In genomic region chr17:63999680-64000531, GRCh38 we compare ENCODE assay signal across 15 cellular contexts. TPM values are rescaled to one million over a fixed set of nuclear protein-coding genes. Genes with fewer than 3 reads are reported as not detected.
A peak's percentile ranks its signal among the peaks of the same experiment; 100 is the strongest.
DNase-seq lines count a peak whose midpoint lies in the region; ATAC-seq, FAIRE-seq and TF ChIP-seq lines count a peak whose summit lies in the region.
"Had no signal": no experiment of that assay in that cellular context is flagged by ENCODE, and none has a peak within 500 bp of the region (broad histone marks: within the 10 kb centered on the region; RNA-seq: fewer than 3 reads in every experiment).

No MANE protein-coding gene starts in this region.

- H3K4me1 Mint-ChIP-seq in activated naive CD4-positive, alpha-beta T cell treated with anti-CD3 and anti-CD28 coated beads, Interleukin-2, amount 10 ng/mL, durations not matched to agents 7 days and 5 days: peaks cover 45% of the 10 kb centered on the region
- H3K4me1 Mint-ChIP-seq in activated CD8-positive, alpha-beta T cell treated with anti-CD3 and anti-CD28 coated beads, Interleukin-2, amount 10 ng/mL, durations not matched to agents 7 days and 5 days (ENCODE audit: low read depth): peaks cover 35% of the 10 kb centered on the region
- H3K4me1 Mint-ChIP-seq in stimulated activated naive CD8-positive, alpha-beta T cell treated with anti-CD3 and anti-CD28 coated beads, Interleukin-15, amount 100 ng/mL, for 72 hours: peaks cover 40% of the 10 kb centered on the region

- H3K4me3 ChIP-seq in HepG2 (replicated peaks in 1 of 3; ENCODE audit: insufficient read depth in 1 of 3, low read depth in 2 of 3, low read length in 3 of 3): no peak overlapping the region; a peak in 1 of 6 replicates
- H3K4me3 ChIP-seq in A673 (ENCODE audit: low read depth, low read length, poor library complexity, severe bottlenecking): no peak overlapping the region
- H3K4me3 ChIP-seq in esophagus squamous epithelium: no peak overlapping the region
- H3K4me3 ChIP-seq: Peyer's patch had no signal

- in situ Hi-C loops in HepG2 (cut with HindIII; ENCODE audit: extremely low pct_ligation_motif_present, low pct_unique_long_range_greater_than_20kb): no loop called here

- H3K9ac ChIP-seq in HepG2 (ENCODE audit: insufficient read depth, low read depth, low read length): no peak overlapping the region

- TF ChIP-seq EP300 in HepG2 (IDR thresholded peaks at IDR 0.05; ENCODE audit: low read depth in 2 of 2, low read length in 2 of 2) (no peak), HepG2 (CRISPR knock-in tag; IDR thresholded peaks at IDR 0.05; ENCODE audit: borderline replicate concordance) (no peak)

- peak; percentile 20 for DNase-seq in activated naive CD4-positive, alpha-beta T cell treated with anti-CD3 and anti-CD28 coated beads, Interleukin-2, amount 10 ng/mL, durations not matched to agents 7 days and 5 days
- DNase-seq in activated naive CD4-positive, alpha-beta T cell treated with anti-CD3 and anti-CD28 coated beads, Interleukin-2, amount 50 U/mL, for 16 hours: no peak
- no peak for DNase-seq in activated CD8-positive, alpha-beta T cell treated with anti-CD3 and anti-CD28 coated beads, Interleukin-2, amount 10 ng/mL, durations not matched to agents 7 days and 5 days
- no peak for DNase-seq in HepG2 (ENCODE audit: low spot score)
- no peak for DNase-seq in stimulated activated naive CD8-positive, alpha-beta T cell treated with anti-CD3 and anti-CD28 coated beads, Interleukin-15, amount 100 ng/mL, for 72 hours
- DNase-seq in occipital lobe (lab: John Stamatoyannopoulos, UW): no peak
- DNase-seq in A673 (ENCODE audit: low spot score): no peak
- no peak for DNase-seq in esophagus squamous epithelium (lab: John Stamatoyannopoulos, UW)
- DNase-seq: foreskin keratinocyte; left cardiac atrium; NCI-H446; stimulated activated CD4-positive, alpha-beta T cell treated with anti-CD3 and anti-CD28 coated beads, Interleukin-1b, Interleukin-23, amount 100 ng/mL, for 48 hours; stomach had no signal

- no peaks in the 10 kb centered on the region for H4K20me1 ChIP-seq in HepG2 (ENCODE audit: insufficient read depth, low read length)

- no peaks in the 10 kb centered on the region for H3K79me2 ChIP-seq in HepG2 (ENCODE audit: insufficient read depth, low read length)

- BruUV-seq in HepG2 (replicated peaks; lab: Mats Ljungman, UMichigan): no TSS peak
- BruUV-seq in A673 (replicated peaks; lab: Mats Ljungman, UMichigan): no TSS peak

- peaks cover 39% of the 10 kb centered on the region for H3K27me3 Mint-ChIP-seq in activated naive CD4-positive, alpha-beta T cell treated with anti-CD3 and anti-CD28 coated beads, Interleukin-2, amount 10 ng/mL, durations not matched to agents 7 days and 5 days
- peaks cover 13% of the 10 kb centered on the region for H3K27me3 Mint-ChIP-seq in activated CD8-positive, alpha-beta T cell treated with anti-CD3 and anti-CD28 coated beads, Interleukin-2, amount 10 ng/mL, durations not matched to agents 7 days and 5 days (ENCODE audit: low read depth)
- H3K27me3 Mint-ChIP-seq in stimulated activated naive CD8-positive, alpha-beta T cell treated with anti-CD3 and anti-CD28 coated beads, Interleukin-15, amount 100 ng/mL, for 72 hours: no peaks in the 10 kb centered on the region

- no peak for FAIRE-seq in HepG2 (lab: Jason Lieb, UNC)

- no peak for TF ChIP-seq POLR2A in HepG2 (IDR thresholded peaks at IDR 0.05; ENCODE audit: insufficient read depth in 1 of 2, low read depth in 2 of 2, low read length in 2 of 2)
- TF ChIP-seq POLR2A in esophagus squamous epithelium (IDR thresholded peaks at IDR 0.05): no peak

- no peak overlapping the region for H2AFZ ChIP-seq in HepG2 (ENCODE audit: low read length)

- H3K9me3 ChIP-seq in HepG2 (ENCODE audit: low read length) (no peaks in the 10 kb centered on the region), A673 (ENCODE audit: low read depth, low read length, poor library complexity, severe bottlenecking) (no peaks in the 10 kb centered on the region), esophagus squamous epithelium (no peaks in the 10 kb centered on the region)
- H3K9me3 ChIP-seq: Peyer's patch, stomach had no signal

- H3K27ac Mint-ChIP-seq in activated naive CD4-positive, alpha-beta T cell treated with anti-CD3 and anti-CD28 coated beads, Interleukin-2, amount 10 ng/mL, durations not matched to agents 7 days and 5 days: peak overlapping the region; percentile 14
- H3K27ac Mint-ChIP-seq in activated CD8-positive, alpha-beta T cell treated with anti-CD3 and anti-CD28 coated beads, Interleukin-2, amount 10 ng/mL, durations not matched to agents 7 days and 5 days: peak overlapping the region; percentile 0
- peak overlapping the region; percentile 2 to 54 for H3K27ac Mint-ChIP-seq in stimulated activated naive CD8-positive, alpha-beta T cell treated with anti-CD3 and anti-CD28 coated beads, Interleukin-15, amount 100 ng/mL, for 72 hours

- no peaks in the 10 kb centered on the region for H3K9me3 Mint-ChIP-seq in activated naive CD4-positive, alpha-beta T cell treated with anti-CD3 and anti-CD28 coated beads, Interleukin-2, amount 10 ng/mL, durations not matched to agents 7 days and 5 days
- H3K9me3 Mint-ChIP-seq in activated CD8-positive, alpha-beta T cell treated with anti-CD3 and anti-CD28 coated beads, Interleukin-2, amount 10 ng/mL, durations not matched to agents 7 days and 5 days (ENCODE audit: insufficient read depth): no peaks in the 10 kb centered on the region
- H3K9me3 Mint-ChIP-seq in stimulated activated naive CD8-positive, alpha-beta T cell treated with anti-CD3 and anti-CD28 coated beads, Interleukin-15, amount 100 ng/mL, for 72 hours: no peaks in the 10 kb centered on the region

- 0 out of 2 replicates have a peak overlapping the region, but pooled peaks have one; percentile 0 for H3K4me2 ChIP-seq in HepG2 (ENCODE audit: low read depth, low read length)

- no peak overlapping the region for H3K27ac ChIP-seq in HepG2 (ENCODE audit: extremely low read length, insufficient read depth, low read length)
- H3K27ac ChIP-seq in A673 (ENCODE audit: low read depth, low read length, poor library complexity, severe bottlenecking): no peak overlapping the region
- H3K27ac ChIP-seq in esophagus squamous epithelium: no peak overlapping the region
- H3K27ac ChIP-seq: C4-2B, foreskin keratinocyte had no signal

- H3K4me1 ChIP-seq in HepG2 (ENCODE audit: insufficient read depth, low read length): peaks cover 50% of the 10 kb centered on the region
- no peaks in the 10 kb centered on the region for H3K4me1 ChIP-seq in A673 (ENCODE audit: insufficient read depth, low read length, poor library complexity, severe bottlenecking)
- H3K4me1 ChIP-seq in esophagus squamous epithelium: peaks cover 12 to 23% (median 14%) of the 10 kb centered on the region in 3 donors
- H3K4me1 ChIP-seq: foreskin keratinocyte had no signal

- H3K36me3 Mint-ChIP-seq in activated naive CD4-positive, alpha-beta T cell treated with anti-CD3 and anti-CD28 coated beads, Interleukin-2, amount 10 ng/mL, durations not matched to agents 7 days and 5 days: peaks cover 18% of the 10 kb centered on the region
- peaks cover 14% of the 10 kb centered on the region for H3K36me3 Mint-ChIP-seq in activated CD8-positive, alpha-beta T cell treated with anti-CD3 and anti-CD28 coated beads, Interleukin-2, amount 10 ng/mL, durations not matched to agents 7 days and 5 days (ENCODE audit: low read depth)

- POLR2A ChIA-PET in activated CD8-positive, alpha-beta T cell treated with anti-CD3 and anti-CD28 coated beads, Interleukin-2, amount 10 ng/mL, durations not matched to agents 7 days and 5 days (lab: Charles Lee): interaction anchor here (1.0 kb wide), 1 partner anchor 10 kb away, joined by 3 read pairs; no protein-coding TSS in a partner anchor
- POLR2A ChIA-PET in HepG2 (lab: Yijun Ruan, JAX) (no interaction called here), A673 (lab: Charles Lee; ENCODE audit: low non-redundant PET) (no interaction called here)

- H3K36me3 ChIP-seq in HepG2 (replicated peaks in 1 of 2; ENCODE audit: control insufficient read depth in 1 of 2, insufficient read depth in 2 of 2, low read length in 2 of 2): no peaks in the 10 kb centered on the region
- no peaks in the 10 kb centered on the region for H3K36me3 ChIP-seq in A673 (ENCODE audit: insufficient read depth, low read length, poor library complexity, severe bottlenecking)
- H3K36me3 ChIP-seq in esophagus squamous epithelium: no peaks in the 10 kb centered on the region
- H3K36me3 ChIP-seq: Peyer's patch had no signal

- 55% methylated on average over 23 of the region's 25 CpGs for WGBS in HepG2 (ENCODE audit: low lambda C conversion rate)
- WGBS in esophagus squamous epithelium, 2 donors: 75 to 76% methylated on average over 24 to 25 of the region's 25 CpGs

- H3K4me3 Mint-ChIP-seq in activated naive CD4-positive, alpha-beta T cell treated with anti-CD3 and anti-CD28 coated beads, Interleukin-2, amount 10 ng/mL, durations not matched to agents 7 days and 5 days: peak overlapping the region; percentile 90
- H3K4me3 Mint-ChIP-seq in activated CD8-positive, alpha-beta T cell treated with anti-CD3 and anti-CD28 coated beads, Interleukin-2, amount 10 ng/mL, durations not matched to agents 7 days and 5 days: peak overlapping the region; percentile 9
- H3K4me3 Mint-ChIP-seq in stimulated activated naive CD8-positive, alpha-beta T cell treated with anti-CD3 and anti-CD28 coated beads, Interleukin-15, amount 100 ng/mL, for 72 hours: peak overlapping the region; percentile 34 to 97

- CTCF ChIA-PET in activated naive CD4-positive, alpha-beta T cell treated with anti-CD3 and anti-CD28 coated beads, Interleukin-2, amount 10 ng/mL, durations not matched to agents 7 days and 5 days (lab: Charles Lee): interaction anchor here (0.7 to 3.4 kb wide), 7 partner anchors 9 to 133 kb away, joined by 3 to 10 read pairs (median 5); partner anchors contain the start of gene ICAM2
- CTCF ChIA-PET in activated CD8-positive, alpha-beta T cell treated with anti-CD3 and anti-CD28 coated beads, Interleukin-2, amount 10 ng/mL, durations not matched to agents 7 days and 5 days (lab: Charles Lee): interaction anchor here (0.6 to 4.9 kb wide), 5 partner anchors 9 to 80 kb away, joined by 3 to 36 read pairs (median 5); partner anchors contain the start of gene ICAM2
- CTCF ChIA-PET in HepG2 (lab: Yijun Ruan, JAX; ENCODE audit: low intra/inter-chr PET ratio, low total read pairs): no interaction called here
- CTCF ChIA-PET in A673 (lab: Charles Lee): interaction anchor here (0.7 kb wide), 1 partner anchor 15 kb away, joined by 3 read pairs; no protein-coding TSS in a partner anchor

- intact Hi-C loops in HepG2 (cut with micrococcal nuclease; ENCODE audit: unreplicated experiment) (no loop called here), A673 (cut with micrococcal nuclease; ENCODE audit: unreplicated experiment) (no loop called here), esophagus squamous epithelium (cut with DNase I) (no loop called here)

- H3K27me3 ChIP-seq in HepG2 (ENCODE audit: control insufficient read depth in 1 of 2, insufficient read depth in 2 of 2, low read length in 2 of 2) (peaks cover 10 to 32% of the 10 kb centered on the region in 2 experiments; a peak in 4 of 5 replicates), A673 (replicated peaks; ENCODE audit: insufficient read depth, low read depth, low read length, poor library complexity) (no peaks in the 10 kb centered on the region), esophagus squamous epithelium (peaks cover 0 to 55% (median 4%) of the 10 kb centered on the region in 4 donors)
- H3K27me3 ChIP-seq: Peyer's patch had no signal

- no peak for TF ChIP-seq RAD21 in HepG2 (CRISPR knock-in tag; IDR thresholded peaks at IDR 0.05)

- ATAC-seq in activated CD8-positive, alpha-beta T cell treated with anti-CD3 and anti-CD28 coated beads, Interleukin-2, amount 10 ng/mL, durations not matched to agents 7 days and 5 days: no peak
- no peak for ATAC-seq in HepG2
- no peak for ATAC-seq in stimulated activated naive CD8-positive, alpha-beta T cell treated with anti-CD3 and anti-CD28 coated beads, Interleukin-15, amount 100 ng/mL, for 72 hours
- ATAC-seq: foreskin keratinocyte, left cardiac atrium had no signal

- 0 out of 2 replicates have a peak, but pooled peaks have one; percentile 19 for TF ChIP-seq CTCF in HepG2 (CRISPR knock-in tag; IDR thresholded peaks at IDR 0.05)
- TF ChIP-seq CTCF in A673 (conservative IDR thresholded peaks at IDR 0.05; ENCODE audit: low read depth, low read length): no peak
- TF ChIP-seq CTCF in esophagus squamous epithelium (IDR thresholded peaks at IDR 0.05): no peak

RNA-seq across cellular contexts. Expression of gene PRR29, which starts 1.8 kb away (rescaled TPM):
- 1 to 10 TPM in 1 of 2 experiments, under 1 TPM in 1; 0.97 to 1.3 TPM for total RNA-seq in activated CD8-positive, alpha-beta T cell treated with anti-CD3 and anti-CD28 coated beads, Interleukin-2, amount 10 ng/mL, durations not matched to agents 7 days and 5 days
- total RNA-seq in HepG2 (2016; rRNA removed; fragmentation: Illumina TruSeq; extraction: Trizol) (0.07 and 0.11 TPM in 2 replicates), occipital lobe (0.78 TPM), A673 (2021) (0.37 TPM in 1 of 2 replicates, not detected in the other), esophagus squamous epithelium (under 1 TPM in 1 of 4 donors, not detected in 3; 0.09 TPM)
- not detected in 2 replicates for total RNA-seq in HepG2 (2016; cell fraction: cytosol; rRNA removed; fragmentation: Illumina TruSeq; extraction: Trizol; ENCODE audit: low read depth)
- 0.19 TPM in 1 of 2 replicates, not detected in the other for total RNA-seq in HepG2 (2016; cell fraction: insoluble cytoplasmic fraction; rRNA removed; fragmentation: Illumina TruSeq; extraction: Trizol)
- 0.06 and 0.14 TPM in 2 replicates for total RNA-seq in HepG2 (2016; cell fraction: membrane; rRNA removed; fragmentation: Illumina TruSeq; extraction: Trizol)
- total RNA-seq in HepG2 (2016; cell fraction: nucleus; rRNA removed; fragmentation: Illumina TruSeq; extraction: Trizol): not detected in 2 replicates
- 0.08 and 0.20 TPM in 2 replicates for polyA plus RNA-seq in HepG2 (2011; rRNA removed)
- 0.06 and 0.07 TPM in 2 replicates for polyA plus RNA-seq in HepG2 (2011; cell fraction: cytosol; rRNA removed)
- 0.73 and 0.96 TPM in 2 replicates for polyA plus RNA-seq in HepG2 (2011; cell fraction: nucleus; rRNA removed)
- polyA plus RNA-seq in HepG2 (2012): 0.21 and 0.40 TPM in 2 replicates
- polyA plus RNA-seq in HepG2 (2016; cell fraction: cytosol; fragmentation: Illumina TruSeq; extraction: Trizol; ENCODE audit: low read depth): 0.10 and 0.11 TPM in 2 replicates
- 0.23 TPM in 1 of 2 replicates, not detected in the other for polyA plus RNA-seq in HepG2 (2016; cell fraction: insoluble cytoplasmic fraction; fragmentation: Illumina TruSeq; extraction: Trizol; ENCODE audit: low read depth)
- polyA plus RNA-seq in HepG2 (2016; cell fraction: membrane; fragmentation: Illumina TruSeq; extraction: Trizol; ENCODE audit: low read depth): not detected in 2 replicates
- not detected in 2 replicates for polyA plus RNA-seq in HepG2 (2016; cell fraction: nucleus; fragmentation: Illumina TruSeq; extraction: Trizol; ENCODE audit: insufficient read depth, low read depth)
- polyA minus RNA-seq in HepG2 (2011; rRNA and poly(A)+ RNA removed; ENCODE audit: low replicate concordance): 0.16 TPM in 1 of 2 replicates, not detected in the other
- polyA minus RNA-seq in HepG2 (2011; cell fraction: cytosol; rRNA and poly(A)+ RNA removed): not detected in 2 replicates
- polyA minus RNA-seq in HepG2 (2011; cell fraction: nucleus; rRNA and poly(A)+ RNA removed): 0.26 and 0.37 TPM in 2 replicates
- total RNA-seq: foreskin keratinocyte had no signal

RNA-seq across cellular contexts. Expression of gene ICAM2, which starts 20.5 kb away (rescaled TPM):
- total RNA-seq in activated CD8-positive, alpha-beta T cell treated with anti-CD3 and anti-CD28 coated beads, Interleukin-2, amount 10 ng/mL, durations not matched to agents 7 days and 5 days: 10 to 100 TPM; 48.4 to 51.3 TPM
- total RNA-seq in HepG2 (2016; rRNA removed; fragmentation: Illumina TruSeq; extraction: Trizol): 7.9 and 10.9 TPM in 2 replicates
- total RNA-seq in HepG2 (2016; cell fraction: cytosol; rRNA removed; fragmentation: Illumina TruSeq; extraction: Trizol; ENCODE audit: low read depth): 4.1 and 5.7 TPM in 2 replicates
- total RNA-seq in HepG2 (2016; cell fraction: insoluble cytoplasmic fraction; rRNA removed; fragmentation: Illumina TruSeq; extraction: Trizol): 9.4 and 10.9 TPM in 2 replicates
- 8.3 and 9.3 TPM in 2 replicates for total RNA-seq in HepG2 (2016; cell fraction: membrane; rRNA removed; fragmentation: Illumina TruSeq; extraction: Trizol)
- 7.4 and 8.7 TPM in 2 replicates for total RNA-seq in HepG2 (2016; cell fraction: nucleus; rRNA removed; fragmentation: Illumina TruSeq; extraction: Trizol)
- 20.8 and 21.4 TPM in 2 replicates for polyA plus RNA-seq in HepG2 (2011; rRNA removed)
- 25.1 and 29.5 TPM in 2 replicates for polyA plus RNA-seq in HepG2 (2011; cell fraction: cytosol; rRNA removed)
- polyA plus RNA-seq in HepG2 (2011; cell fraction: nucleus; rRNA removed): 10.1 and 10.2 TPM in 2 replicates
- 6.0 and 8.9 TPM in 2 replicates for polyA plus RNA-seq in HepG2 (2012)
- polyA plus RNA-seq in HepG2 (2016; cell fraction: cytosol; fragmentation: Illumina TruSeq; extraction: Trizol; ENCODE audit: low read depth): 3.9 and 5.8 TPM in 2 replicates
- polyA plus RNA-seq in HepG2 (2016; cell fraction: insoluble cytoplasmic fraction; fragmentation: Illumina TruSeq; extraction: Trizol; ENCODE audit: low read depth): 7.5 and 8.3 TPM in 2 replicates
- polyA plus RNA-seq in HepG2 (2016; cell fraction: membrane; fragmentation: Illumina TruSeq; extraction: Trizol; ENCODE audit: low read depth): 5.9 and 6.9 TPM in 2 replicates
- 11.9 and 12.3 TPM in 2 replicates for polyA plus RNA-seq in HepG2 (2016; cell fraction: nucleus; fragmentation: Illumina TruSeq; extraction: Trizol; ENCODE audit: insufficient read depth, low read depth)
- 1.3 and 35.6 TPM in 2 replicates for polyA minus RNA-seq in HepG2 (2011; rRNA and poly(A)+ RNA removed; ENCODE audit: low replicate concordance)
- polyA minus RNA-seq in HepG2 (2011; cell fraction: cytosol; rRNA and poly(A)+ RNA removed): 6.6 and 7.4 TPM in 2 replicates
- 4.2 and 7.6 TPM in 2 replicates for polyA minus RNA-seq in HepG2 (2011; cell fraction: nucleus; rRNA and poly(A)+ RNA removed)
- total RNA-seq in occipital lobe: 8.4 TPM
- total RNA-seq in A673 (2021): 0.99 and 1.2 TPM in 2 replicates
- total RNA-seq in esophagus squamous epithelium: 10 to 100 TPM in 2 of 4 donors, 1 to 10 TPM in 1, not detected in 1; 2.8 to 28.8 (median 11.8) TPM

RNA-seq across cellular contexts. Expression of gene SCN4A, which starts 27.2 kb away (rescaled TPM):
- total RNA-seq in activated CD8-positive, alpha-beta T cell treated with anti-CD3 and anti-CD28 coated beads, Interleukin-2, amount 10 ng/mL, durations not matched to agents 7 days and 5 days: not detected
- total RNA-seq in HepG2 (2016; rRNA removed; fragmentation: Illumina TruSeq; extraction: Trizol): 0.02 TPM in 1 of 2 replicates, not detected in the other
- not detected in 2 replicates for total RNA-seq in HepG2 (2016; cell fraction: cytosol; rRNA removed; fragmentation: Illumina TruSeq; extraction: Trizol; ENCODE audit: low read depth)
- not detected in 2 replicates for total RNA-seq in HepG2 (2016; cell fraction: insoluble cytoplasmic fraction; rRNA removed; fragmentation: Illumina TruSeq; extraction: Trizol)
- total RNA-seq in HepG2 (2016; cell fraction: membrane; rRNA removed; fragmentation: Illumina TruSeq; extraction: Trizol): not detected in 2 replicates
- total RNA-seq in HepG2 (2016; cell fraction: nucleus; rRNA removed; fragmentation: Illumina TruSeq; extraction: Trizol): not detected in 2 replicates
- polyA plus RNA-seq in HepG2 (2011; rRNA removed): 0.03 and 0.04 TPM in 2 replicates
- polyA plus RNA-seq in HepG2 (2011; cell fraction: cytosol; rRNA removed): 0.01 TPM in 2 replicates
- 0.07 and 0.13 TPM in 2 replicates for polyA plus RNA-seq in HepG2 (2011; cell fraction: nucleus; rRNA removed)
- 0.03 and 0.12 TPM in 2 replicates for polyA plus RNA-seq in HepG2 (2012)
- polyA plus RNA-seq in HepG2 (2016; cell fraction: cytosol; fragmentation: Illumina TruSeq; extraction: Trizol; ENCODE audit: low read depth): not detected in 2 replicates
- not detected in 2 replicates for polyA plus RNA-seq in HepG2 (2016; cell fraction: insoluble cytoplasmic fraction; fragmentation: Illumina TruSeq; extraction: Trizol; ENCODE audit: low read depth)
- polyA plus RNA-seq in HepG2 (2016; cell fraction: membrane; fragmentation: Illumina TruSeq; extraction: Trizol; ENCODE audit: low read depth): not detected in 2 replicates
- not detected in 2 replicates for polyA plus RNA-seq in HepG2 (2016; cell fraction: nucleus; fragmentation: Illumina TruSeq; extraction: Trizol; ENCODE audit: insufficient read depth, low read depth)
- polyA minus RNA-seq in HepG2 (2011; rRNA and poly(A)+ RNA removed; ENCODE audit: low replicate concordance): 0.38 and 4.1 TPM in 2 replicates
- polyA minus RNA-seq in HepG2 (2011; cell fraction: cytosol; rRNA and poly(A)+ RNA removed): not detected in 2 replicates
- 0.26 and 0.37 TPM in 2 replicates for polyA minus RNA-seq in HepG2 (2011; cell fraction: nucleus; rRNA and poly(A)+ RNA removed)
- total RNA-seq in occipital lobe: not detected
- total RNA-seq in A673 (2021): 0.56 and 0.79 TPM in 2 replicates
- under 1 TPM in 2 of 4 donors, not detected in 2; under 0.01 to 0.12 TPM for total RNA-seq in esophagus squamous epithelium
- total RNA-seq: foreskin keratinocyte had no signal
- polyA plus RNA-seq: foreskin keratinocyte had no signal

Comparison
In these comparisons a context has a peak if more than half of its experiments do, and no peak if none do; other contexts are left out.
1. H3K4me3 Mint-ChIP-seq: peak in every context shown above with its lines; median percentile 90 in activated naive CD4-positive, alpha-beta T cell treated with anti-CD3 and anti-CD28 coated beads, Interleukin-2, amount 10 ng/mL, durations not matched to agents 7 days and 5 days; 66 in stimulated activated naive CD8-positive, alpha-beta T cell treated with anti-CD3 and anti-CD28 coated beads, Interleukin-15, amount 100 ng/mL, for 72 hours; 9 in activated CD8-positive, alpha-beta T cell treated with anti-CD3 and anti-CD28 coated beads, Interleukin-2, amount 10 ng/mL, durations not matched to agents 7 days and 5 days.